ENCODE assay signal across 8 cellular contexts in the genomic region with DNA sequence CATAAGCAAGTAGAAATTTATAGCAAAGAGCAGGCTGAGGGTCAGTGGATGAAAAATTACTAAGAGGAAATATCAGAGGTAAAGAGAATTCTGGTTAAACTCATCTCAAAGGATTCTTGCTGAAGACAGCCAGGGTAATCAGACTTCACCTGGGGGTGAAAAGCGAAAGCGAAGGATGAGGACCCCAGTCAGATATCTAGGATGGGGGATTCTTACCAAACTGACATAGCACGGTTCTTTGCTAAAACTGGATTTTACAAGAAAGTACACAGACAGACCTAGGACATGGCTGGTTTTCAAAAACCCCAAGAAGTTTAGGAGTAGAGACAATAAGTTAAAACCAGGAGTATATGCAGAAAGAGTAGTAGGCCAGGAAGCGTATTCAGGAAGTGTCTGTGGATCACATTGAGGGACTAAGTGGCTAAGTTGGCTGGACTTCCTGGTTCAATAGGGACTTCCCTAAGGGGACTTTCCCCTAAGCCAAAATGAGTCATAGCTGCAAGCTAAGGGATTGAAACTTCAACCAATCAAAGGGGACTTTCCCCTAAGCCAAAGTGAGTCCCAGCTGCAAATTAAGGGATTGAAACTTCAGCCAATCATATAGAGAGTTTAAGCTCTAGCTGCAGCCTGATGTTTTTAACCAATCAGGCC. TPM values are rescaled to one million over a fixed set of nuclear protein-coding genes. Genes with fewer than 3 reads are reported as not detected.
DNase-seq lines count a peak whose midpoint lies in the region; ATAC-seq and TF ChIP-seq lines count a peak whose summit lies in the region.

No MANE protein-coding gene starts in this region.

- peaks cover 39% of the 10 kb centered on the region for H3K4me1 Mint-ChIP-seq in activated naive CD4-positive, alpha-beta T cell treated with anti-CD3 and anti-CD28 coated beads, Interleukin-2, amount 10 ng/mL, durations not matched to agents 7 days and 5 days
- peaks cover 12% of the 10 kb centered on the region for H3K4me1 Mint-ChIP-seq in mesothelial cell of epicardium

- TF ChIP-seq CTCF in parathyroid adenoma (IDR thresholded peaks at IDR 0.05) (no peak), mesothelial cell of epicardium (IDR thresholded peaks at IDR 0.05; ENCODE audit: unreplicated experiment) (no peak)

- ATAC-seq in HG03378 (IDR thresholded peaks at IDR 0.05; ENCODE audit: unreplicated experiment) = peak; percentile 47

- no peaks in the 10 kb centered on the region for H3K36me3 ChIP-seq in parathyroid adenoma (ENCODE audit: control insufficient read depth, insufficient read depth, low read length)

- CTCF ChIA-PET in activated naive CD4-positive, alpha-beta T cell treated with anti-CD3 and anti-CD28 coated beads, Interleukin-2, amount 10 ng/mL, durations not matched to agents 7 days and 5 days (lab: Charles Lee) = interaction anchor here (1.6 kb wide), 1 partner anchor 20 kb away, joined by 4 read pairs; no protein-coding TSS in a partner anchor

- no peak overlapping the region for H3K4me2 ChIP-seq in parathyroid adenoma (ENCODE audit: low read length)

- DNase-seq in activated T-cell treated with anti-CD3 and anti-CD28 coated beads for 24 hours (ENCODE audit: low read depth) (peak; percentile 36), mesothelial cell of epicardium (ENCODE audit: low spot score in 2 of 2, unreplicated experiment in 2 of 2) (no peak), NCI-H2107 treated with DMSO at 0.1 percent for 48 hours (lab: John Stamatoyannopoulos, UW; ENCODE audit: unreplicated experiment) (no peak), NCI-H1436 (lab: John Stamatoyannopoulos, UW) (no peak)
- DNase-seq in activated T-cell treated with anti-CD3 and anti-CD28 coated beads, Interleukin-2, amount 50 U/mL, for 1 hour = no peak
- DNase-seq in activated naive CD4-positive, alpha-beta T cell treated with anti-CD3 and anti-CD28 coated beads, Interleukin-2, amount 10 ng/mL, durations not matched to agents 7 days and 5 days = peak; percentile 20

- no peak overlapping the region for H3K9ac ChIP-seq in parathyroid adenoma

- H3K79me2 ChIP-seq in parathyroid adenoma = no peaks in the 10 kb centered on the region

- H3K27ac ChIP-seq in parathyroid adenoma = no peak overlapping the region

- H3K27ac Mint-ChIP-seq in activated naive CD4-positive, alpha-beta T cell treated with anti-CD3 and anti-CD28 coated beads, Interleukin-2, amount 10 ng/mL, durations not matched to agents 7 days and 5 days = no peak overlapping the region
- no peak overlapping the region for H3K27ac Mint-ChIP-seq in mesothelial cell of epicardium

- H3K27me3 ChIP-seq in parathyroid adenoma (ENCODE audit: control insufficient read depth, insufficient read depth, low read length) = no peaks in the 10 kb centered on the region

- peak overlapping the region; percentile 10 for H2AFZ ChIP-seq in parathyroid adenoma

- H3K9me3 Mint-ChIP-seq in activated naive CD4-positive, alpha-beta T cell treated with anti-CD3 and anti-CD28 coated beads, Interleukin-2, amount 10 ng/mL, durations not matched to agents 7 days and 5 days = peaks cover 5% of the 10 kb centered on the region
- H3K9me3 Mint-ChIP-seq in mesothelial cell of epicardium = no peaks in the 10 kb centered on the region

- no peaks in the 10 kb centered on the region for H3K9me3 ChIP-seq in parathyroid adenoma (ENCODE audit: control insufficient read depth, low read length)

- H3K27me3 Mint-ChIP-seq in activated naive CD4-positive, alpha-beta T cell treated with anti-CD3 and anti-CD28 coated beads, Interleukin-2, amount 10 ng/mL, durations not matched to agents 7 days and 5 days = peaks cover 20% of the 10 kb centered on the region
- H3K27me3 Mint-ChIP-seq in mesothelial cell of epicardium (ENCODE audit: low read depth) = no peaks in the 10 kb centered on the region

- no peak overlapping the region for H3K4me3 Mint-ChIP-seq in activated naive CD4-positive, alpha-beta T cell treated with anti-CD3 and anti-CD28 coated beads, Interleukin-2, amount 10 ng/mL, durations not matched to agents 7 days and 5 days
- no peak overlapping the region for H3K4me3 Mint-ChIP-seq in mesothelial cell of epicardium

- no peak overlapping the region for H3K4me3 ChIP-seq in parathyroid adenoma (ENCODE audit: low read depth, low read length)

- peaks cover 7% of the 10 kb centered on the region for H3K4me1 ChIP-seq in parathyroid adenoma

- peaks cover 6% of the 10 kb centered on the region for H3K36me3 Mint-ChIP-seq in activated naive CD4-positive, alpha-beta T cell treated with anti-CD3 and anti-CD28 coated beads, Interleukin-2, amount 10 ng/mL, durations not matched to agents 7 days and 5 days
- H3K36me3 Mint-ChIP-seq in mesothelial cell of epicardium = no peaks in the 10 kb centered on the region

RNA-seq across cellular contexts. Expression of a gene that starts 2.4 kb away (rescaled TPM):
- 7.1 to 10.9 TPM (median 8.7 TPM) in 3 replicates for total RNA-seq in mesothelial cell of epicardium

RNA-seq across cellular contexts. Expression of a gene that starts 23.2 kb away (rescaled TPM):
- total RNA-seq in mesothelial cell of epicardium = 16.0 to 18.1 TPM (median 17.3 TPM) in 3 replicates

RNA-seq across cellular contexts. Expression of a gene that starts 40.0 kb away (rescaled TPM):
- 3.4 to 3.5 TPM (median 3.5 TPM) in 3 replicates for total RNA-seq in mesothelial cell of epicardium

Comparison
In these comparisons a context has a peak if more than half of its experiments do, and no peak if none do; other contexts are left out.
1. DNase-seq: peak in activated T-cell treated with anti-CD3 and anti-CD28 coated beads for 24 hours (single experiment) and activated naive CD4-positive, alpha-beta T cell treated with anti-CD3 and anti-CD28 coated beads, Interleukin-2, amount 10 ng/mL, durations not matched to agents 7 days and 5 days (single experiment); none in activated T-cell treated with anti-CD3 and anti-CD28 coated beads, Interleukin-2, amount 50 U/mL, for 1 hour (single experiment), mesothelial cell of epicardium (0 of 2), NCI-H2107 treated with DMSO at 0.1 percent for 48 hours (single experiment) and NCI-H1436 (single experiment).